20 cellular contexts compared by ENCODE assay signal in the genomic region with DNA sequence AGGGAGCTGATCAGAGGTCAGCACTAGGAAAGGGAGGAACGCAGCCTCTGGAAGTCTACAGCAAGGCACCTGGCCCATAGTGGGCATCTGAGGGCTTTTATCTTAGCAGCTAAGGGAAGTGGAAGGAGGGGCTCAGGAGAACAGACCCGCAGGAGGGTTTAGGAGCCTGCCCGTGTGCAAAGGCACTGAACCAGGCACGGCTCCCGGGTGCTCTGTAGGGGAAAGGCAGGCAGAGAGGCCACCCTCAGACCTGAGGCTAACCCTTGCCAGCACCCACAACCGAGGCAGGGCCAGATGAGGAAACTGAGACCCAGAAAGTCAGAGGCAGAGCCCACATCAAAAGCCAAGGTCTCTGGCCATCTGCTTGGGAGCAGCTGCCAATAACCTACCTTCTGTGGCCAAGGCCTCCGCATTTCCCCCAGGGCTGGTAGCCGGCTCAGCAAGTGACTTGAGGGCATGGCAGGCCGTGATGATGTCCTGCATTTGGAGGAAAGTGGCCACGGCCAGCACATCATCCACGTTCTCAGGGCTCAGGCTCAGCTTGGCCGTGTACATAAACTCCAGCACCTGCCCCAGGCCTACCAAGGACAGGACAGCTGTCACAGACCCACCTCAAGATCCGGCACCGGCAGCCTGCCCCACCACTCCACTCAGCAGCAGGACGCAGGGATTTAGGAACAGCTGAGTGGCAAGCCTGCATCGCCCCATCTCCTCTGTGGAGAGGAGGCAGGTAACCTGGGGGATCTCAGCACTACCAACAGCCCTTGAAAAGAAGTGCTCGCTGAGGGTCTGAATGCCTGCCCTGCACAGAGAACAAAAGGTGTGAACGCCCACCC. TPM values are rescaled to one million over a fixed set of nuclear protein-coding genes. Genes with fewer than 3 reads are reported as not detected.
A peak's percentile ranks its signal among the peaks of the same experiment; 100 is the strongest.
DNase-seq lines count a peak whose midpoint lies in the region; ATAC-seq, FAIRE-seq and TF ChIP-seq lines count a peak whose summit lies in the region.
"Had no signal": no experiment of that assay in that cellular context is flagged by ENCODE, and none has a peak within 500 bp of the region (broad histone marks: within the 10 kb centered on the region; RNA-seq: fewer than 3 reads in every experiment).

No MANE protein-coding gene starts in this region.

- CTCF ChIA-PET in activated naive CD4-positive, alpha-beta T cell treated with anti-CD3 and anti-CD28 coated beads for 36 hours (lab: Charles Lee): no interaction called here

- H3K27ac Mint-ChIP-seq in activated naive CD4-positive, alpha-beta T cell treated with anti-CD3 and anti-CD28 coated beads for 36 hours: no peak overlapping the region
- peak overlapping the region; percentile 13 to 81 for H3K27ac Mint-ChIP-seq in activated naive CD4-positive, alpha-beta T cell treated with anti-CD3 and anti-CD28 coated beads, Interleukin-2, amount 50 U/mL, for 72 hours
- H3K27ac Mint-ChIP-seq: progenitor cell of endocrine pancreas had no signal

- in situ Hi-C loops in KBM-7 (cut with MboI; ENCODE audit: low pct_unique_long_range_greater_than_20kb, low sequenced_read_pairs): no loop called here

- peaks cover 23 to 44% of the 10 kb centered on the region in 2 donors for H3K36me3 ChIP-seq in kidney (ENCODE audit: control insufficient read depth in 1 of 2, insufficient read depth in 2 of 2, low read length in 2 of 2)
- H3K36me3 ChIP-seq in thoracic aorta: peaks cover 39% of the 10 kb centered on the region

- no peaks in the 10 kb centered on the region for H3K27me3 Mint-ChIP-seq in activated naive CD4-positive, alpha-beta T cell treated with anti-CD3 and anti-CD28 coated beads for 36 hours (ENCODE audit: low read depth)
- H3K27me3 Mint-ChIP-seq: progenitor cell of endocrine pancreas had no signal

- FAIRE-seq in kidney (lab: Jason Lieb, UNC): no peak

- peaks cover 44% of the 10 kb centered on the region for H3K4me1 Mint-ChIP-seq in activated naive CD4-positive, alpha-beta T cell treated with anti-CD3 and anti-CD28 coated beads for 36 hours (ENCODE audit: low read depth)

- H3K9me3 Mint-ChIP-seq in activated naive CD4-positive, alpha-beta T cell treated with anti-CD3 and anti-CD28 coated beads for 36 hours: no peaks in the 10 kb centered on the region
- no peaks in the 10 kb centered on the region for H3K9me3 Mint-ChIP-seq in activated naive CD4-positive, alpha-beta T cell treated with anti-CD3 and anti-CD28 coated beads, Interleukin-2, amount 50 U/mL, for 72 hours

- no peaks in the 10 kb centered on the region for H3K27me3 ChIP-seq in thoracic aorta (replicated peaks; ENCODE audit: insufficient read depth)

- TF ChIP-seq CTCF in kidney (IDR thresholded peaks at IDR 0.05; ENCODE audit: borderline replicate concordance, extremely low read depth, insufficient read depth) (no peak), thoracic aorta (IDR thresholded peaks at IDR 0.05) (no peak)

- no peaks in the 10 kb centered on the region for H3K9me3 ChIP-seq in kidney (ENCODE audit: control insufficient read depth in 1 of 2, low read length in 2 of 2)
- H3K9me3 ChIP-seq in thoracic aorta: no peaks in the 10 kb centered on the region

- no peak overlapping the region for H3K9ac ChIP-seq in kidney (ENCODE audit: low read length in 2 of 2)

- no peak for ATAC-seq in activated naive CD4-positive, alpha-beta T cell treated with anti-CD3 and anti-CD28 coated beads, Interleukin-2, amount 50 U/mL, for 72 hours
- no peak for ATAC-seq in thoracic aorta (ENCODE audit: insufficient number of reproducible peaks, low FRiP score, low read depth)
- ATAC-seq: left ventricle myocardium superior had no signal

- H3K36me3 Mint-ChIP-seq in activated naive CD4-positive, alpha-beta T cell treated with anti-CD3 and anti-CD28 coated beads for 36 hours (ENCODE audit: low read depth): peaks cover 5% of the 10 kb centered on the region
- peaks cover 7 to 8% of the 10 kb centered on the region in 2 donors for H3K36me3 Mint-ChIP-seq in activated naive CD4-positive, alpha-beta T cell treated with anti-CD3 and anti-CD28 coated beads, Interleukin-2, amount 50 U/mL, for 72 hours

- H3K4me3 Mint-ChIP-seq in activated naive CD4-positive, alpha-beta T cell treated with anti-CD3 and anti-CD28 coated beads for 36 hours: no peak overlapping the region

- H3K4me1 ChIP-seq in kidney (ENCODE audit: control insufficient read depth in 1 of 2, insufficient read depth in 1 of 2, low read depth in 1 of 2, low read length in 2 of 2) (peaks cover 14 to 37% of the 10 kb centered on the region in 2 donors), thoracic aorta (ENCODE audit: control insufficient read depth in 1 of 2, low read depth in 2 of 2) (peaks cover 36 to 71% of the 10 kb centered on the region in 2 donors)

- intact Hi-C loops in activated naive CD4-positive, alpha-beta T cell treated with anti-CD3 and anti-CD28 coated beads for 36 hours (cut with micrococcal nuclease): no loop called here
- intact Hi-C loops in kidney (cut with DNase I): no loop called here

- H3K4me3 ChIP-seq in kidney (ENCODE audit: low read length in 2 of 2) (no peak overlapping the region), thoracic aorta (no peak overlapping the region)

- peak; percentile 2 for DNase-seq in activated naive CD4-positive, alpha-beta T cell treated with anti-CD3 and anti-CD28 coated beads for 36 hours
- DNase-seq in activated naive CD4-positive, alpha-beta T cell treated with Interleukin-2 at 50 U/mL for 16 hours: no peak
- DNase-seq in activated naive CD4-positive, alpha-beta T cell treated with anti-CD3 and anti-CD28 coated beads, Interleukin-2, amount 50 U/mL, for 72 hours (ENCODE audit: low spot score in 2 of 2): no peak
- DNase-seq in kidney (peak; percentile 63), thoracic aorta (ENCODE audit: low spot score) (no peak), middle frontal gyrus (ENCODE audit: extremely low spot score, low spot score) (no peak), KBM-7 (no peak), anterior cingulate cortex (lab: John Stamatoyannopoulos, UW) (no peak)
- DNase-seq: Calu3; cerebellar nuclear complex; foreskin melanocyte; left ventricle myocardium superior; NCI-H1105; NCI-H2171; NCI-H82; stimulated activated naive CD4-positive, alpha-beta T cell treated with Interleukin-2 at 50 U/mL for 16 hours had no signal

- H3K27ac ChIP-seq in kidney (ENCODE audit: low read depth in 2 of 2, low read length in 2 of 2) (no peak overlapping the region), thoracic aorta (peak overlapping the region; percentile 98 to 99)

RNA-seq across cellular contexts. Expression of a gene that starts 29.1 kb away (rescaled TPM):
- total RNA-seq in activated naive CD4-positive, alpha-beta T cell treated with anti-CD3 and anti-CD28 coated beads for 36 hours: 10 to 100 TPM; 34.8 to 37.5 TPM
- total RNA-seq in activated naive CD4-positive, alpha-beta T cell treated with anti-CD3 and anti-CD28 coated beads, Interleukin-2, amount 50 U/mL, for 72 hours: 10 to 100 TPM; 44.7 to 54.9 TPM
- 41.5 TPM for total RNA-seq in kidney
- 33.1 TPM for polyA plus RNA-seq in kidney (ENCODE audit: insufficient read depth, low read depth, low replicate concordance)
- 10 to 100 TPM; 42.9 to 46.5 TPM for total RNA-seq in thoracic aorta

RNA-seq across cellular contexts. Expression of a gene that starts 57.3 kb away (rescaled TPM):
- not detected for total RNA-seq in activated naive CD4-positive, alpha-beta T cell treated with anti-CD3 and anti-CD28 coated beads for 36 hours
- not detected for total RNA-seq in activated naive CD4-positive, alpha-beta T cell treated with anti-CD3 and anti-CD28 coated beads, Interleukin-2, amount 50 U/mL, for 72 hours
- total RNA-seq in kidney (0.22 TPM), thoracic aorta (not detected)
- 4.0 TPM for polyA plus RNA-seq in kidney (ENCODE audit: insufficient read depth, low read depth, low replicate concordance)
- total RNA-seq: Calu3, progenitor cell of endocrine pancreas, RPMI7951 had no signal
- polyA plus RNA-seq: adipose tissue, AG04450 had no signal

Comparison
In these comparisons a context has a peak if more than half of its experiments do, and no peak if none do; other contexts are left out.
1. DNase-seq: peak in activated naive CD4-positive, alpha-beta T cell treated with anti-CD3 and anti-CD28 coated beads for 36 hours (single experiment) and kidney (single experiment); none in activated naive CD4-positive, alpha-beta T cell treated with Interleukin-2 at 50 U/mL for 16 hours (single experiment), activated naive CD4-positive, alpha-beta T cell treated with anti-CD3 and anti-CD28 coated beads, Interleukin-2, amount 50 U/mL, for 72 hours (0 of 2), thoracic aorta (single experiment), middle frontal gyrus (single experiment), KBM-7 (single experiment) and anterior cingulate cortex (0 of 58).
2. H3K27ac ChIP-seq: peak in thoracic aorta (2 of 2); none in kidney (0 of 2).